ENCODE assay signal across 18 cellular contexts in genomic region chr11:19447150-19447566, GRCh38.
DNase-seq lines count a peak whose midpoint lies in the region; ATAC-seq and TF ChIP-seq lines count a peak whose summit lies in the region.
"Had no signal": no experiment of that assay in that cellular context is flagged by ENCODE, and none has a peak within 500 bp of the region (broad histone marks: within the 10 kb centered on the region; RNA-seq: fewer than 3 reads in every experiment).

No MANE protein-coding gene starts in this region.

- no peaks in the 10 kb centered on the region for H4K20me1 ChIP-seq in GM23248 (ENCODE audit: insufficient read depth)
- H4K20me1 ChIP-seq in osteoblast (ENCODE audit: insufficient read depth, low read length), result peaks cover 3% of the 10 kb centered on the region

- no peaks in the 10 kb centered on the region for H3K9me3 ChIP-seq in GM23248 (ENCODE audit: low read depth)
- H3K9me3 ChIP-seq in MG63, result no peaks in the 10 kb centered on the region
- H3K9me3 ChIP-seq in osteoblast (ENCODE audit: low read depth, low read length), result no peaks in the 10 kb centered on the region
- H3K9me3 ChIP-seq: BE2C, tibial artery had no signal

- H3K27me3 ChIP-seq in GM23248 (replicated peaks; ENCODE audit: insufficient read depth), result no peaks in the 10 kb centered on the region
- no peaks in the 10 kb centered on the region for H3K27me3 ChIP-seq in MG63
- no peaks in the 10 kb centered on the region for H3K27me3 ChIP-seq in osteoblast (ENCODE audit: insufficient read depth, low read length)
- H3K27me3 ChIP-seq: BE2C, tibial artery had no signal

- H3K9me2 ChIP-seq in GM23248 (ENCODE audit: insufficient read depth), result no peaks in the 10 kb centered on the region

- H3F3A ChIP-seq in GM23248 (ENCODE audit: insufficient read depth), result peaks cover 12% of the 10 kb centered on the region; the same call in 1 of the 2 replicates

- no peak for TF ChIP-seq POLR2A in lower leg skin (IDR thresholded peaks at IDR 0.05)

- H3K79me2 ChIP-seq in GM23248 (ENCODE audit: insufficient read depth), result no peaks in the 10 kb centered on the region
- H3K79me2 ChIP-seq in osteoblast (ENCODE audit: insufficient read depth, low read length), result no peaks in the 10 kb centered on the region

- H3K36me3 ChIP-seq in GM23248 (ENCODE audit: low read depth), result no peaks in the 10 kb centered on the region
- no peaks in the 10 kb centered on the region for H3K36me3 ChIP-seq in MG63
- H3K36me3 ChIP-seq in osteoblast (ENCODE audit: insufficient read depth, low read length), result no peaks in the 10 kb centered on the region
- H3K36me3 ChIP-seq: BE2C, tibial artery had no signal

- no peak overlapping the region for H3K4me2 ChIP-seq in GM23248 (ENCODE audit: unreplicated experiment)
- peak overlapping the region; percentile 27 for H3K4me2 ChIP-seq in osteoblast (ENCODE audit: insufficient read depth, low read length)

- no peak overlapping the region for H2AFZ ChIP-seq in GM23248
- H2AFZ ChIP-seq in osteoblast (ENCODE audit: low read length), result peak overlapping the region; percentile 26

- 55 to 59% methylated on average over 5 of the region's 5 CpGs for WGBS in GM23248 (ENCODE audit: low coverage in 1 of 2, low lambda C conversion rate in 2 of 2, missing lambda C conversion rate in 2 of 2), 2 experiments
- 61 to 63% methylated on average over 5 of the region's 5 CpGs for WGBS in lower leg skin, 2 donors

- POLR2A ChIA-PET in activated CD8-positive, alpha-beta T cell treated with anti-CD3 and anti-CD28 coated beads for 36 hours (lab: Charles Lee), result no interaction called here

- in situ Hi-C loops in GM23248 (cut with MboI), result no loop called here

- no peak overlapping the region for H3K4me3 ChIP-seq in GM23248
- H3K4me3 ChIP-seq in MG63, result no peak overlapping the region
- no peak overlapping the region for H3K4me3 ChIP-seq in osteoblast (ENCODE audit: insufficient read depth, low read length)
- no peak overlapping the region for H3K4me3 ChIP-seq in lower leg skin (ENCODE audit: low read depth, poor library complexity, severe bottlenecking)
- H3K4me3 ChIP-seq: tibial artery had no signal

- H3K4me1 Mint-ChIP-seq in activated CD8-positive, alpha-beta T cell treated with anti-CD3 and anti-CD28 coated beads for 36 hours (ENCODE audit: low read depth), result peaks cover 8% of the 10 kb centered on the region
- H3K4me1 Mint-ChIP-seq: naive thymus-derived CD8-positive, alpha-beta T cell had no signal

- no peak for TF ChIP-seq CTCF in osteoblast (IDR thresholded peaks at IDR 0.05; ENCODE audit: extremely low read depth, low read depth, low read length)
- TF ChIP-seq CTCF in lower leg skin (IDR thresholded peaks at IDR 0.05), result no peak
- no peak for TF ChIP-seq CTCF in activated CD8-positive, alpha-beta T cell treated with anti-CD3 and anti-CD28 coated beads for 36 hours (IDR thresholded peaks at IDR 0.05)

- H3K9me3 Mint-ChIP-seq in activated CD8-positive, alpha-beta T cell treated with anti-CD3 and anti-CD28 coated beads for 36 hours, result no peaks in the 10 kb centered on the region
- H3K9me3 Mint-ChIP-seq: naive thymus-derived CD8-positive, alpha-beta T cell had no signal

- H3K4me1 ChIP-seq in GM23248 (ENCODE audit: insufficient read depth) (peaks cover 16% of the 10 kb centered on the region), osteoblast (ENCODE audit: insufficient read depth, low read length) (peaks cover 21% of the 10 kb centered on the region)
- H3K4me1 ChIP-seq: BE2C, tibial artery had no signal

- H3K9ac ChIP-seq in GM23248, result no peak overlapping the region

- no peak overlapping the region for H3K4me3 Mint-ChIP-seq in activated CD8-positive, alpha-beta T cell treated with anti-CD3 and anti-CD28 coated beads for 36 hours
- H3K4me3 Mint-ChIP-seq: naive thymus-derived CD8-positive, alpha-beta T cell had no signal

- no peak overlapping the region for H3K27ac Mint-ChIP-seq in activated CD8-positive, alpha-beta T cell treated with anti-CD3 and anti-CD28 coated beads for 36 hours
- H3K27ac Mint-ChIP-seq: naive thymus-derived CD8-positive, alpha-beta T cell had no signal

- intact Hi-C loops in lower leg skin (cut with DNase I; ENCODE audit: low total_unique reads), result no loop called here
- intact Hi-C loops in left cardiac atrium (cut with DNase I), result no loop called here
- intact Hi-C loops in activated CD8-positive, alpha-beta T cell treated with anti-CD3 and anti-CD28 coated beads for 36 hours (cut with micrococcal nuclease), result no loop called here

- H3K27me3 Mint-ChIP-seq in activated CD8-positive, alpha-beta T cell treated with anti-CD3 and anti-CD28 coated beads for 36 hours, result peaks cover 12% of the 10 kb centered on the region

- H3K36me3 Mint-ChIP-seq in activated CD8-positive, alpha-beta T cell treated with anti-CD3 and anti-CD28 coated beads for 36 hours (ENCODE audit: low read depth), result no peaks in the 10 kb centered on the region
- H3K36me3 Mint-ChIP-seq: naive thymus-derived CD8-positive, alpha-beta T cell had no signal

- no peak for ATAC-seq in left cardiac atrium
- no peak for ATAC-seq in activated CD8-positive, alpha-beta T cell treated with anti-CD3 and anti-CD28 coated beads for 36 hours
- ATAC-seq: left ventricle myocardium superior; naive thymus-derived CD8-positive, alpha-beta T cell had no signal

- DNase-seq in GM23248, result peak; percentile 40
- DNase-seq in MG63, result peak; percentile 78
- DNase-seq in dermis microvascular lymphatic vessel endothelial cell (ENCODE audit: low read depth in 2 of 2), result peak; percentile 76 to 80
- DNase-seq in osteoblast (ENCODE audit: insufficient read length, low spot score, missing footprints), result no peak
- DNase-seq in lower leg skin (ENCODE audit: low spot score in 2 of 2), result no peak
- no peak for DNase-seq in left cardiac atrium
- DNase-seq in SKM-1 treated with dmso at 0.1 percent for 144 hours (lab: John Stamatoyannopoulos, UW; ENCODE audit: unreplicated experiment), result no peak
- no peak for DNase-seq in activated CD8-positive, alpha-beta T cell treated with anti-CD3 and anti-CD28 coated beads for 36 hours
- DNase-seq: activated CD4-positive, alpha-beta T cell treated with anti-CD3 and anti-CD28 coated beads for 4 hours; activated gamma-delta T cell treated with Interleukin-2 at 50 U/mL for 16 hours; BE2C; left ventricle myocardium superior; naive thymus-derived CD8-positive, alpha-beta T cell; NCI-H510A; posterior cingulate gyrus; stimulated activated CD4-positive, alpha-beta T cell treated with anti-CD3 and anti-CD28 coated beads, Interleukin-12 subunit alpha, Interleukin-12 subunit beta, amount 100 ng/mL, for 4 hours; T1000; tibial artery had no signal

- CTCF ChIA-PET in activated CD8-positive, alpha-beta T cell treated with anti-CD3 and anti-CD28 coated beads for 36 hours (lab: Charles Lee), result no interaction called here

- H3K27ac ChIP-seq in GM23248, result no peak overlapping the region
- peak overlapping the region; percentile 18 for H3K27ac ChIP-seq in osteoblast (ENCODE audit: low read depth, low read length)
- H3K27ac ChIP-seq: tibial artery had no signal

Comparison
In these comparisons a context has a peak if more than half of its experiments do, and no peak if none do; other contexts are left out.
1. DNase-seq: peak in GM23248 (single experiment), MG63 (single experiment) and dermis microvascular lymphatic vessel endothelial cell (2 of 2); none in osteoblast (single experiment), lower leg skin (0 of 2), left cardiac atrium (single experiment), SKM-1 treated with dmso at 0.1 percent for 144 hours (single experiment) and activated CD8-positive, alpha-beta T cell treated with anti-CD3 and anti-CD28 coated beads for 36 hours (single experiment).